ENCODE assay signal across 8 cellular contexts in the genomic region with DNA sequence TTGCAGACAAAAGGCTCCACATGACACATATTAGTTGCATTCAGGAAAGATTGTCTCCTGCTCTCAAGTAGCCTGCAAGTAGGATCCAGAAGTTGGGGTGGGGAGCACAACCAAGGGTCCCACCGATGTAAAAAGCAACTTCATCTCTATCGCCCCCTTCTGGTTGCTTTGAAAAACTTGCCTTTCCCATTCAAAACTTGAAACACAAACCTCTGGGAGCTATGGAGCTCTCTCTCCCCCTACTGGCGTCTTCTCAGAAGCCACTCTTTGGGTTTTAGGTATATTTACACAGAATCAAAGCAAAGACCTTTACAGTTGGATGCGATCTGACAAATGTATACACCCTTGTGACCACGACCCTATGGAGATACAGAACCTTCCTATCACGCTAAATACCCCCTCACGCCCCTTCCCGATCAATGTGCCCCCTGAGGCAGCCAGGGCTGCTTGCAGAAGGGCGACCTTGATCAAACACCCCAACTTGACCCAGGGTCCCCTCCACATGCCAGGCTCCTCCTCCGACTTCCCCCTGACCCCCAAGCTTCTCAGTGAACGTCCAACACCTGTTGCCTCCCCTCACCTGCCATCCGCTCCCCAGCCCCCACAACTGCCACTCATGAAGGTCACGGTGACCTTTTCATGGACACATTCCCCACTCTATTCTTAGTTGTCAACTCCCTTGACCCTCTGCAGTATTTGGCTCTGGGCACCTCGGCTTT. TPM values are rescaled to one million over a fixed set of nuclear protein-coding genes. Genes with fewer than 3 reads are reported as not detected.
DNase-seq lines count a peak whose midpoint lies in the region; ATAC-seq and TF ChIP-seq lines count a peak whose summit lies in the region.

No MANE protein-coding gene starts in this region.

- peak overlapping the region; percentile 12 to 85 (median 48); a peak in 21 of 22 replicates for H3K4me2 ChIP-seq in BLaER1 treated with 17β-estradiol and CSF1 and Interleukin-3, amounts not matched to agents 10 nM and 100 nM
- H3K4me2 ChIP-seq in GM23338 = no peak overlapping the region

- 0 out of 3 replicates have a peak overlapping the region, but pooled peaks have one; percentile 35 for H3K4me3 Mint-ChIP-seq in GM23338
- H3K4me3 Mint-ChIP-seq in stimulated activated naive CD8-positive, alpha-beta T cell treated with anti-CD3 and anti-CD28 coated beads, Interleukin-15, amount 100 ng/mL, for 72 hours = peak overlapping the region in 1 of 2 donors; percentile 5

- H3K27ac ChIP-seq in BLaER1 treated with 17β-estradiol and CSF1 and Interleukin-3, amounts not matched to agents 10 nM and 100 nM = peak overlapping the region in 9 of 11 experiments; percentile 37 to 84 (median 52); a peak in 16 of 22 replicates
- H3K27ac ChIP-seq in GM23338 (ENCODE audit: low read depth) = no peak overlapping the region; the same call in 1 of the 2 replicates
- H3K27ac ChIP-seq in coronary artery = no peak overlapping the region

- DNase-seq in GM23338 (ENCODE audit: low spot score) = peak; percentile 96
- peak; percentile 79 for DNase-seq in NCI-H2227 (lab: John Stamatoyannopoulos, UW; ENCODE audit: unreplicated experiment)
- DNase-seq in UCSD-AML1 (lab: John Stamatoyannopoulos, UW; ENCODE audit: unreplicated experiment) = peak; percentile 27
- DNase-seq in coronary artery (ENCODE audit: low spot score) = no peak
- no peak for DNase-seq in left lobe of liver (ENCODE audit: low spot score)
- peak; percentile 69 to 70 for DNase-seq in stimulated activated naive CD8-positive, alpha-beta T cell treated with anti-CD3 and anti-CD28 coated beads, Interleukin-15, amount 100 ng/mL, for 72 hours

- peaks cover 54 to 79% (median 63%) of the 10 kb centered on the region in 10 experiments for H3K4me1 ChIP-seq in BLaER1 treated with 17β-estradiol and CSF1 and Interleukin-3, amounts not matched to agents 10 nM and 100 nM
- H3K4me1 ChIP-seq in GM23338 (ENCODE audit: insufficient read depth) = peaks cover 13% of the 10 kb centered on the region

- H3K36me3 ChIP-seq in BLaER1 treated with 17β-estradiol and CSF1 and Interleukin-3, amounts not matched to agents 10 nM and 100 nM = peaks cover 13 to 45% (median 36%) of the 10 kb centered on the region in 11 experiments
- H3K36me3 ChIP-seq in GM23338 (ENCODE audit: insufficient read depth) = no peaks in the 10 kb centered on the region

- no peaks in the 10 kb centered on the region for H3K27me3 ChIP-seq in BLaER1 treated with 17β-estradiol and CSF1 and Interleukin-3, amounts not matched to agents 10 nM and 100 nM
- no peaks in the 10 kb centered on the region for H3K27me3 ChIP-seq in GM23338 (ENCODE audit: insufficient read depth)

- no peaks in the 10 kb centered on the region for H3K9me3 ChIP-seq in BLaER1 treated with 17β-estradiol and CSF1 and Interleukin-3, amounts not matched to agents 10 nM and 100 nM (replicated peaks in 1 of 11)

- peaks cover 40 to 94% (median 72%) of the 10 kb centered on the region in 11 experiments for H4K20me1 ChIP-seq in BLaER1 treated with 17β-estradiol and CSF1 and Interleukin-3, amounts not matched to agents 10 nM and 100 nM
- H4K20me1 ChIP-seq in GM23338 (replicated peaks; ENCODE audit: insufficient read depth) = peaks cover 14% of the 10 kb centered on the region; the same call in 1 of the 2 replicates

- H3K4me3 ChIP-seq in BLaER1 treated with 17β-estradiol and CSF1 and Interleukin-3, amounts not matched to agents 10 nM and 100 nM = no peak overlapping the region
- H3K4me3 ChIP-seq in GM23338 (no peak overlapping the region; the same call in 1 of the 2 replicates), coronary artery (no peak overlapping the region)

- H3K9ac ChIP-seq in BLaER1 treated with 17β-estradiol and CSF1 and Interleukin-3, amounts not matched to agents 10 nM and 100 nM = peak overlapping the region in 8 of 11 experiments; percentile 31 to 59 (median 50); a peak in 16 of 22 replicates

- peaks cover 13% of the 10 kb centered on the region; the same call in 2 of the 3 replicates for H3K36me3 Mint-ChIP-seq in GM23338 (ENCODE audit: low read depth)

- peak; percentile 89 for ATAC-seq in GM23338
- ATAC-seq in left lobe of liver = peak; percentile 90
- peak; percentile 70 for ATAC-seq in stimulated activated naive CD8-positive, alpha-beta T cell treated with anti-CD3 and anti-CD28 coated beads, Interleukin-15, amount 100 ng/mL, for 72 hours
- no peak for ATAC-seq in GM21390 (IDR thresholded peaks at IDR 0.05; ENCODE audit: unreplicated experiment)

- no peak overlapping the region for H2AFZ ChIP-seq in GM23338

- H3K27me3 Mint-ChIP-seq in GM23338 (ENCODE audit: insufficient read depth, low read depth, poor library complexity) = peaks cover 1% of the 10 kb centered on the region
- H3K27me3 Mint-ChIP-seq in stimulated activated naive CD8-positive, alpha-beta T cell treated with anti-CD3 and anti-CD28 coated beads, Interleukin-15, amount 100 ng/mL, for 72 hours = no peaks in the 10 kb centered on the region

- TF ChIP-seq CTCF in GM23338 (conservative IDR thresholded peaks at IDR 0.05; ENCODE audit: low read depth in 2 of 2) (peak; percentile 98 to 100), coronary artery (IDR thresholded peaks at IDR 0.05) (peak; percentile 98)

- H3F3A ChIP-seq in GM23338 (replicated peaks; ENCODE audit: low read depth) = peaks cover 23% of the 10 kb centered on the region; the same call in 1 of the 2 replicates

- peaks cover 13% of the 10 kb centered on the region; the same call in 2 of the 3 replicates for H3K4me1 Mint-ChIP-seq in GM23338
- H3K4me1 Mint-ChIP-seq in stimulated activated naive CD8-positive, alpha-beta T cell treated with anti-CD3 and anti-CD28 coated beads, Interleukin-15, amount 100 ng/mL, for 72 hours = peaks cover 59% of the 10 kb centered on the region

- H3K27ac Mint-ChIP-seq in GM23338 = peak overlapping the region; percentile 91
- no peak overlapping the region for H3K27ac Mint-ChIP-seq in stimulated activated naive CD8-positive, alpha-beta T cell treated with anti-CD3 and anti-CD28 coated beads, Interleukin-15, amount 100 ng/mL, for 72 hours

- H3K9me2 ChIP-seq in GM23338 (ENCODE audit: insufficient read depth) = no peaks in the 10 kb centered on the region

- H3K9me3 Mint-ChIP-seq in GM23338 = no peaks in the 10 kb centered on the region
- H3K9me3 Mint-ChIP-seq in stimulated activated naive CD8-positive, alpha-beta T cell treated with anti-CD3 and anti-CD28 coated beads, Interleukin-15, amount 100 ng/mL, for 72 hours = peaks cover 0 to 2% of the 10 kb centered on the region in 2 donors

- H3K79me2 ChIP-seq in GM23338 (replicated peaks; ENCODE audit: insufficient read depth) = peaks cover 55% of the 10 kb centered on the region

TF ChIP-seq in GM23338, 12 proteins besides CTCF, POLR2A, EP300 and RAD21:
- no peak for TF ChIP-seq ZNF331 (CRISPR knock-in tag; IDR thresholded peaks at IDR 0.05; ENCODE audit: low read depth)
- TF ChIP-seq CREB1 (CRISPR knock-in tag; IDR thresholded peaks at IDR 0.05; ENCODE audit: low read depth) = no peak
- no peak for TF ChIP-seq STAT1 (IDR thresholded peaks at IDR 0.05; ENCODE audit: unreplicated experiment)
- no peak for TF ChIP-seq JUNB (IDR thresholded peaks at IDR 0.05; ENCODE audit: unreplicated experiment)
- TF ChIP-seq, protein P1, sequence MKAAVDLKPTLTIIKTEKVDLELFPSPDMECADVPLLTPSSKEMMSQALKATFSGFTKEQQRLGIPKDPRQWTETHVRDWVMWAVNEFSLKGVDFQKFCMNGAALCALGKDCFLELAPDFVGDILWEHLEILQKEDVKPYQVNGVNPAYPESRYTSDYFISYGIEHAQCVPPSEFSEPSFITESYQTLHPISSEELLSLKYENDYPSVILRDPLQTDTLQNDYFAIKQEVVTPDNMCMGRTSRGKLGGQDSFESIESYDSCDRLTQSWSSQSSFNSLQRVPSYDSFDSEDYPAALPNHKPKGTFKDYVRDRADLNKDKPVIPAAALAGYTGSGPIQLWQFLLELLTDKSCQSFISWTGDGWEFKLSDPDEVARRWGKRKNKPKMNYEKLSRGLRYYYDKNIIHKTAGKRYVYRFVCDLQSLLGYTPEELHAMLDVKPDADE (IDR thresholded peaks at IDR 0.05) = no peak
- TF ChIP-seq EZH2phosphoT487 (IDR thresholded peaks at IDR 0.05; ENCODE audit: unreplicated experiment) = no peak
- no peak for TF ChIP-seq POLR2AphosphoS5 (IDR thresholded peaks at IDR 0.05; ENCODE audit: low read depth)
- TF ChIP-seq NANOG (IDR thresholded peaks at IDR 0.05; ENCODE audit: borderline replicate concordance) = no peak

RNA-seq across cellular contexts. Expression of a gene that starts 10.1 kb away (rescaled TPM):
- total RNA-seq in GM23338 (2014; rRNA removed; shearing (Covaris generic)) = 88.5 and 89.8 TPM in 2 replicates
- polyA plus RNA-seq in GM23338 (2016; fragmentation: Nextera tagmentation; extraction: Ambion mirVana) = 141 and 143 TPM in 2 replicates
- total RNA-seq in left lobe of liver = 29.1 TPM

RNA-seq across cellular contexts. Expression of a gene that starts 10.8 kb away (rescaled TPM):
- 3.8 and 10.5 TPM in 2 replicates for total RNA-seq in GM23338 (2014; rRNA removed; shearing (Covaris generic))
- polyA plus RNA-seq in GM23338 (2016; fragmentation: Nextera tagmentation; extraction: Ambion mirVana) = 2.0 and 2.3 TPM in 2 replicates
- total RNA-seq in left lobe of liver = 8.5 TPM

RNA-seq across cellular contexts. Expression of a gene that starts 20.7 kb away (rescaled TPM):
- 32.1 and 41.6 TPM in 2 replicates for total RNA-seq in GM23338 (2014; rRNA removed; shearing (Covaris generic))
- 8.6 and 10.3 TPM in 2 replicates for polyA plus RNA-seq in GM23338 (2016; fragmentation: Nextera tagmentation; extraction: Ambion mirVana)
- 10.5 TPM for total RNA-seq in left lobe of liver

RNA-seq across cellular contexts. Expression of a gene that starts 42.5 kb away (rescaled TPM):
- total RNA-seq in GM23338 (2014; rRNA removed; shearing (Covaris generic)) = 44.0 and 54.8 TPM in 2 replicates
- polyA plus RNA-seq in GM23338 (2016; fragmentation: Nextera tagmentation; extraction: Ambion mirVana) = 40.2 and 45.8 TPM in 2 replicates
- 22.8 TPM for total RNA-seq in left lobe of liver

RNA-seq across cellular contexts. Expression of a gene that starts 57.8 kb away (rescaled TPM):
- 23.5 and 41.7 TPM in 2 replicates for total RNA-seq in GM23338 (2014; rRNA removed; shearing (Covaris generic))
- polyA plus RNA-seq in GM23338 (2016; fragmentation: Nextera tagmentation; extraction: Ambion mirVana) = 62.3 and 66.8 TPM in 2 replicates
- total RNA-seq in left lobe of liver = 262 TPM

Comparison
In these comparisons a context has a peak if more than half of its experiments do, and no peak if none do; other contexts are left out.
1. H3K27ac ChIP-seq: peak in BLaER1 treated with 17β-estradiol and CSF1 and Interleukin-3, amounts not matched to agents 10 nM and 100 nM (9 of 11); none in GM23338 (single experiment) and coronary artery (0 of 2).
2. DNase-seq: peak in GM23338 (single experiment), NCI-H2227 (single experiment), UCSD-AML1 (single experiment) and stimulated activated naive CD8-positive, alpha-beta T cell treated with anti-CD3 and anti-CD28 coated beads, Interleukin-15, amount 100 ng/mL, for 72 hours (2 of 2); none in coronary artery (single experiment) and left lobe of liver (single experiment).